ENCODE assay signal across 9 cellular contexts in genomic region chr2:125471963-125472362, GRCh38.
DNase-seq lines count a peak whose midpoint lies in the region; ATAC-seq, FAIRE-seq and TF ChIP-seq lines count a peak whose summit lies in the region.
"Had no signal": no experiment of that assay in that cellular context is flagged by ENCODE, and none has a peak within 500 bp of the region (broad histone marks: within the 10 kb centered on the region; RNA-seq: fewer than 3 reads in every experiment).

No MANE protein-coding gene starts in this region.

- H3K27me3 Mint-ChIP-seq in activated T-cell treated with anti-CD3 and anti-CD28 coated beads, Interleukin-2, amount 50 U/mL, for 4 hours (ENCODE audit: low read depth), result no peaks in the 10 kb centered on the region

- 55 to 71% methylated on average over 12 of the region's 12 CpGs for WGBS in pancreas, 2 donors
- WGBS in psoas muscle, 3 donors, result 56 to 87% (median 69%) methylated on average over 12 of the region's 12 CpGs

- DNase-seq in NCI-H2029 (lab: John Stamatoyannopoulos, UW) (peak; percentile 4), NCI-H2029 treated with DMSO at 0.1 percent for 48 hours (lab: John Stamatoyannopoulos, UW) (no peak), astrocyte of the hippocampus (ENCODE audit: low read depth, low spot score) (peak; percentile 15), pancreas (peak in 4 of 6 donors; percentile 4 to 60 (median 27)), psoas muscle (no peak)
- DNase-seq in activated T-cell treated with anti-CD3 and anti-CD28 coated beads, Interleukin-2, amount 50 U/mL, for 4 hours, result no peak

- no peak overlapping the region for H3K4me3 Mint-ChIP-seq in activated T-cell treated with anti-CD3 and anti-CD28 coated beads, Interleukin-2, amount 50 U/mL, for 4 hours

- no peaks in the 10 kb centered on the region for H3K27me3 ChIP-seq in pancreas
- H3K27me3 ChIP-seq in psoas muscle (ENCODE audit: insufficient read depth in 3 of 3, low read length in 2 of 3), result no peaks in the 10 kb centered on the region
- H3K27me3 ChIP-seq: BLaER1 treated with 17β-estradiol and CSF1 and Interleukin-3, amounts not matched to agents 10 nM and 100 nM had no signal

- no peak overlapping the region for H3K27ac ChIP-seq in pancreas
- H3K27ac ChIP-seq in psoas muscle, result no peak overlapping the region
- H3K27ac ChIP-seq: BLaER1 treated with 17β-estradiol and CSF1 and Interleukin-3, amounts not matched to agents 10 nM and 100 nM had no signal

- H3K4me3 ChIP-seq in pancreas, result no peak overlapping the region
- H3K4me3 ChIP-seq in psoas muscle, result no peak overlapping the region
- H3K4me3 ChIP-seq: BLaER1 treated with 17β-estradiol and CSF1 and Interleukin-3, amounts not matched to agents 10 nM and 100 nM had no signal

- peak; percentile 69 for ATAC-seq in HG03095 (IDR thresholded peaks at IDR 0.05; ENCODE audit: unreplicated experiment)
- peak in 2 of 4 donors; percentile 48 to 54 for ATAC-seq in pancreas
- no peak for ATAC-seq in activated CD4-positive, CD25-positive, alpha-beta regulatory T cell treated with anti-CD3 and anti-CD28 coated beads, Interleukin-2, amount 50 U/mL, for 24 hours
- no peak for ATAC-seq in activated T-cell treated with anti-CD3 and anti-CD28 coated beads, Interleukin-2, amount 50 U/mL, for 4 hours
- ATAC-seq in psoas muscle, result no peak

- no peaks in the 10 kb centered on the region for H3K36me3 Mint-ChIP-seq in activated T-cell treated with anti-CD3 and anti-CD28 coated beads, Interleukin-2, amount 50 U/mL, for 4 hours (ENCODE audit: insufficient read depth)

- H3K4me1 ChIP-seq in pancreas, result no peaks in the 10 kb centered on the region
- H3K4me1 ChIP-seq in psoas muscle, result no peaks in the 10 kb centered on the region
- H3K4me1 ChIP-seq: BLaER1 treated with 17β-estradiol and CSF1 and Interleukin-3, amounts not matched to agents 10 nM and 100 nM had no signal

- intact Hi-C loops in pancreas (cut with DNase I), result no loop called here
- intact Hi-C loops in psoas muscle (cut with DNase I), result no loop called here

- FAIRE-seq in pancreas (lab: Jason Lieb, UNC), result no peak

- no peaks in the 10 kb centered on the region for H3K9me3 ChIP-seq in pancreas
- H3K9me3 ChIP-seq in psoas muscle, result no peaks in the 10 kb centered on the region

- H3K4me1 Mint-ChIP-seq in activated T-cell treated with anti-CD3 and anti-CD28 coated beads, Interleukin-2, amount 50 U/mL, for 4 hours (ENCODE audit: low read depth), result no peaks in the 10 kb centered on the region

- H3K9me3 Mint-ChIP-seq in activated T-cell treated with anti-CD3 and anti-CD28 coated beads, Interleukin-2, amount 50 U/mL, for 4 hours, result peaks cover 20% of the 10 kb centered on the region

- H3K36me3 ChIP-seq in pancreas (no peaks in the 10 kb centered on the region), psoas muscle (ENCODE audit: insufficient read depth in 1 of 2, low read depth in 1 of 2) (no peaks in the 10 kb centered on the region)
- H3K36me3 ChIP-seq: BLaER1 treated with 17β-estradiol and CSF1 and Interleukin-3, amounts not matched to agents 10 nM and 100 nM had no signal

- no peak for TF ChIP-seq CTCF in pancreas (IDR thresholded peaks at IDR 0.05)
- TF ChIP-seq CTCF in psoas muscle (IDR thresholded peaks at IDR 0.05), result no peak

Comparison
In these comparisons a context has a peak if more than half of its experiments do, and no peak if none do; other contexts are left out.
1. DNase-seq: peak in NCI-H2029 (single experiment), astrocyte of the hippocampus (single experiment) and pancreas (4 of 6); none in NCI-H2029 treated with DMSO at 0.1 percent for 48 hours (single experiment), activated T-cell treated with anti-CD3 and anti-CD28 coated beads, Interleukin-2, amount 50 U/mL, for 4 hours (single experiment) and psoas muscle (0 of 2).